In the genomic region with DNA sequence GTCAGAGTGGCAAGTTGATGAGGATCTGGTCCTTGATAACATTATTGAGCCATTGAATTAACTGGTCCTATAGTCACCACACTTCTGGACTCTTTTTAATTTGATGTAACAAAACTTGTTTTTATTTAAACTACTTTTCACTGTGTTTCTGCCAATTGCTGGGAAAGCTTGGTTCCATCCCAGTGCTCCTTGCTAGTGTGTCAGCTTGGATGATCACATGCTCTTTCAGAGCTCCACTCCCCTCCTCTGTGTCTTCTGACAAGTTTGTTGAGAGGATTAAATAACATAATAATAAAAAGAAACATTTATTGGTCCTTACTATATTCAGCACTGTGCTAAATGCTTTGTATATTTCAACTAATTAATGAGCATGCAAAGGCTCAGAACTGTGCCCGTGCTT, we compare ENCODE assay signal across 22 cellular contexts.
A peak's percentile ranks its signal among the peaks of the same experiment; 100 is the strongest.
DNase-seq lines count a peak whose midpoint lies in the region; ATAC-seq, FAIRE-seq and TF ChIP-seq lines count a peak whose summit lies in the region.
"Had no signal": no experiment of that assay in that cellular context is flagged by ENCODE, and none has a peak within 500 bp of the region (broad histone marks: within the 10 kb centered on the region; RNA-seq: fewer than 3 reads in every experiment).

No MANE protein-coding gene starts in this region.

- H3K4me1 ChIP-seq in CD4-positive, alpha-beta memory T cell (ENCODE audit: insufficient read depth, low read length), result peaks cover 13% of the 10 kb centered on the region
- H3K4me1 ChIP-seq in endothelial cell of umbilical vein (ENCODE audit: control insufficient read depth, extremely low read depth, insufficient read depth, low read length), result peaks cover 17% of the 10 kb centered on the region
- H3K4me1 ChIP-seq in neuronal stem cell (ENCODE audit: control insufficient read depth in 2 of 2, insufficient read depth in 1 of 2, low read depth in 1 of 2, low read length in 2 of 2), result no peaks in the 10 kb centered on the region
- peaks cover 0 to 7% (median 0%) of the 10 kb centered on the region in 4 donors for H3K4me1 ChIP-seq in transverse colon

- H3K27me3 ChIP-seq in CD4-positive, alpha-beta memory T cell (ENCODE audit: insufficient read depth, low read length), result no peaks in the 10 kb centered on the region
- H3K27me3 ChIP-seq in endothelial cell of umbilical vein (ENCODE audit: control insufficient read depth in 2 of 2, insufficient read depth in 2 of 2, low read length in 2 of 2) (no peaks in the 10 kb centered on the region), neuronal stem cell (ENCODE audit: control insufficient read depth in 3 of 3, insufficient read depth in 3 of 3, low read depth in 1 of 3, low read length in 3 of 3) (no peaks in the 10 kb centered on the region), transverse colon (no peaks in the 10 kb centered on the region)

- H4K8ac ChIP-seq in neuronal stem cell (ENCODE audit: low read depth, low read length), result no peak overlapping the region

- H2AK5ac ChIP-seq in neuronal stem cell (ENCODE audit: low read depth, low read length), result no peak overlapping the region

- H3K4me3 Mint-ChIP-seq in CD4-positive, alpha-beta memory T cell, result peak overlapping the region in 4 of 8 donors; percentile 33 to 86 (median 48)
- no peak overlapping the region for H3K4me3 Mint-ChIP-seq in activated naive CD4-positive, alpha-beta T cell treated with anti-CD3 and anti-CD28 coated beads, Interleukin-2, amount 10 ng/mL, durations not matched to agents 7 days and 5 days

- H3K36me3 Mint-ChIP-seq in CD4-positive, alpha-beta memory T cell, result peaks cover 0 to 3% of the 10 kb centered on the region in 2 donors
- peaks cover 3% of the 10 kb centered on the region for H3K36me3 Mint-ChIP-seq in activated naive CD4-positive, alpha-beta T cell treated with anti-CD3 and anti-CD28 coated beads, Interleukin-2, amount 10 ng/mL, durations not matched to agents 7 days and 5 days

- no peak overlapping the region for H2BK5ac ChIP-seq in neuronal stem cell (ENCODE audit: low read length)

- H3K4me2 ChIP-seq in endothelial cell of umbilical vein (ENCODE audit: insufficient read depth, low read length), result no peak overlapping the region
- H3K4me2 ChIP-seq in neuronal stem cell (ENCODE audit: insufficient read depth, low read length, poor library complexity, severe bottlenecking), result no peak overlapping the region
- H3K4me2 ChIP-seq: SK-N-SH had no signal

- no peak overlapping the region for H3K9ac ChIP-seq in endothelial cell of umbilical vein (replicated peaks; ENCODE audit: extremely low read depth, insufficient read depth, low read length)
- no peak overlapping the region for H3K9ac ChIP-seq in neuronal stem cell (ENCODE audit: low read depth, low read length, poor library complexity)
- H3K9ac ChIP-seq: SK-N-SH had no signal

- no peaks in the 10 kb centered on the region for H3K27me3 Mint-ChIP-seq in CD4-positive, alpha-beta memory T cell
- H3K27me3 Mint-ChIP-seq in activated naive CD4-positive, alpha-beta T cell treated with anti-CD3 and anti-CD28 coated beads, Interleukin-2, amount 10 ng/mL, durations not matched to agents 7 days and 5 days, result no peaks in the 10 kb centered on the region

- H3K4me3 ChIP-seq in CD4-positive, alpha-beta memory T cell (ENCODE audit: low read length in 2 of 2), result no peak overlapping the region
- no peak overlapping the region for H3K4me3 ChIP-seq in endothelial cell of umbilical vein (replicated peaks in 1 of 3; ENCODE audit: insufficient read depth in 1 of 3, low read depth in 1 of 3, low read length in 3 of 3)
- no peak overlapping the region for H3K4me3 ChIP-seq in neuronal stem cell (ENCODE audit: low read length in 2 of 2)
- H3K4me3 ChIP-seq in transverse colon, result no peak overlapping the region

- in situ Hi-C loops in transverse colon (cut with MboI; ENCODE audit: low pct_ligation_motif_present in 1 of 4, low pct_unique_long_range_greater_than_20kb in 1 of 4, low sequenced_read_pairs in 3 of 4), result no loop called here

- peak overlapping the region; percentile 20 for H2AFZ ChIP-seq in endothelial cell of umbilical vein (ENCODE audit: low read depth, low read length)
- peak overlapping the region; percentile 64 for H2AFZ ChIP-seq in neuronal stem cell (ENCODE audit: low read length)

- H3K79me1 ChIP-seq in neuronal stem cell (ENCODE audit: low read depth, low read length), result no peaks in the 10 kb centered on the region

- DNase-seq in CD4-positive, alpha-beta memory T cell, result no peak
- no peak for DNase-seq in endothelial cell of umbilical vein (ENCODE audit: low read depth, low spot score)
- DNase-seq in neuronal stem cell (ENCODE audit: low spot score), result no peak
- no peak for DNase-seq in transverse colon
- DNase-seq in activated naive CD4-positive, alpha-beta T cell treated with anti-CD3 and anti-CD28 coated beads, Interleukin-2, amount 10 ng/mL, durations not matched to agents 7 days and 5 days, result no peak
- DNase-seq: COR-L47, DMS153, GF-D8, HCEC 1CT, KG1, NCI-H1417, NCI-H187 treated with DMSO at 0.1 percent for 48 hours, NCI-H2227 treated with DMSO at 0.1 percent for 48 hours, NCI-H510A treated with DMSO at 0.1 percent for 48 hours, NCI-H82, RPMI8226, SHP77 treated with DMSO at 0.1 percent for 48 hours, SK-N-SH had no signal

- no peak for TF ChIP-seq EP300 in transverse colon (IDR thresholded peaks at IDR 0.05; ENCODE audit: low read depth)

- no peaks in the 10 kb centered on the region for H3K9me3 ChIP-seq in CD4-positive, alpha-beta memory T cell (ENCODE audit: control insufficient read depth in 1 of 2, low read length in 2 of 2)
- H3K9me3 ChIP-seq in endothelial cell of umbilical vein (replicated peaks; ENCODE audit: control insufficient read depth, insufficient read depth, low read length) (no peaks in the 10 kb centered on the region), neuronal stem cell (replicated peaks in 1 of 2; ENCODE audit: control insufficient read depth in 2 of 2, insufficient read depth in 1 of 2, low read depth in 1 of 2, low read length in 2 of 2) (no peaks in the 10 kb centered on the region), transverse colon (no peaks in the 10 kb centered on the region)
- H3K9me3 ChIP-seq: SK-N-SH had no signal

- no peaks in the 10 kb centered on the region for H3K36me3 ChIP-seq in CD4-positive, alpha-beta memory T cell (ENCODE audit: insufficient read depth, low read length)
- H3K36me3 ChIP-seq in endothelial cell of umbilical vein (ENCODE audit: control insufficient read depth in 2 of 2, extremely low read depth in 1 of 2, insufficient read depth in 2 of 2, low read length in 2 of 2), result no peaks in the 10 kb centered on the region
- H3K36me3 ChIP-seq in neuronal stem cell (replicated peaks in 1 of 2; ENCODE audit: control insufficient read depth in 2 of 2, insufficient read depth in 2 of 2, low read length in 2 of 2), result no peaks in the 10 kb centered on the region
- H3K36me3 ChIP-seq in transverse colon, result no peaks in the 10 kb centered on the region

- ATAC-seq in HG03432 (IDR thresholded peaks at IDR 0.05; ENCODE audit: unreplicated experiment) (peak; percentile 12), HG03045 (IDR thresholded peaks at IDR 0.05; ENCODE audit: unreplicated experiment) (no peak)
- ATAC-seq: HepG2 had no signal

- H3K23ac ChIP-seq in neuronal stem cell (ENCODE audit: low read depth, low read length, poor library complexity), result no peak overlapping the region

- no TSS peak for BruUV-seq in endothelial cell of umbilical vein (replicated peaks; lab: Mats Ljungman, UMichigan)

- intact Hi-C loops in CD4-positive, alpha-beta memory T cell (cut with micrococcal nuclease), result no loop called here
- intact Hi-C loops in endothelial cell of umbilical vein (cut with micrococcal nuclease), result loop anchor here (5.0 kb wide), 1 partner anchor 228 kb away; no protein-coding TSS in a partner anchor
- intact Hi-C loops in transverse colon (cut with DNase I; ENCODE audit: low total_unique reads), result no loop called here

- CTCF ChIA-PET in CD4-positive, alpha-beta memory T cell (lab: Charles Lee; ENCODE audit: partially characterized antibody), result interaction anchor here (1.5 kb wide), 1 partner anchor 176 kb away, joined by 4 read pairs; no protein-coding TSS in a partner anchor
- CTCF ChIA-PET in endothelial cell of umbilical vein (lab: Charles Lee), result no interaction called here
- CTCF ChIA-PET in activated naive CD4-positive, alpha-beta T cell treated with anti-CD3 and anti-CD28 coated beads, Interleukin-2, amount 10 ng/mL, durations not matched to agents 7 days and 5 days (lab: Charles Lee), result no interaction called here

- H3K14ac ChIP-seq in neuronal stem cell (ENCODE audit: low read length), result no peak overlapping the region

- H2BK120ac ChIP-seq in neuronal stem cell (ENCODE audit: low read depth, low read length), result no peak overlapping the region

- WGBS in neuronal stem cell (ENCODE audit: extremely low coverage in 2 of 2, insufficient read length in 2 of 2, insufficient replicate concordance in 1 of 2), 2 donors, result no CpG with 5 or more reads among the region's 1 CpG
- 93% methylated on average over 1 of the region's 1 CpG for WGBS in transverse colon (ENCODE audit: low coverage in 1 of 2), 2 donors

- H3K9me1 ChIP-seq in endothelial cell of umbilical vein (replicated peaks; ENCODE audit: control insufficient read depth, extremely low read depth, insufficient read depth, low read length), result no peaks in the 10 kb centered on the region

- H3K79me2 ChIP-seq in endothelial cell of umbilical vein (ENCODE audit: control insufficient read depth, insufficient read depth, low read length), result no peaks in the 10 kb centered on the region

- peaks cover 14 to 20% (median 19%) of the 10 kb centered on the region in 4 donors for H3K4me1 Mint-ChIP-seq in CD4-positive, alpha-beta memory T cell
- H3K4me1 Mint-ChIP-seq in activated naive CD4-positive, alpha-beta T cell treated with anti-CD3 and anti-CD28 coated beads, Interleukin-2, amount 10 ng/mL, durations not matched to agents 7 days and 5 days, result peaks cover 8% of the 10 kb centered on the region

- POLR2A ChIA-PET in CD4-positive, alpha-beta memory T cell (lab: Charles Lee; ENCODE audit: partially characterized antibody), result interaction anchor here (1.4 to 2.1 kb wide), 3 partner anchors 21 to 76 kb away, joined by 4 to 6 read pairs (median 4); no protein-coding TSS in a partner anchor
- POLR2A ChIA-PET in endothelial cell of umbilical vein (lab: Charles Lee), result no interaction called here

- no peak overlapping the region for H2BK15ac ChIP-seq in neuronal stem cell (ENCODE audit: low read length)

- no peak overlapping the region for H3K18ac ChIP-seq in neuronal stem cell (ENCODE audit: low read length)

- H2BK12ac ChIP-seq in neuronal stem cell (ENCODE audit: low read length), result no peak overlapping the region

- peaks cover 0 to 9% (median under 1%) of the 10 kb centered on the region in 8 donors for H3K9me3 Mint-ChIP-seq in CD4-positive, alpha-beta memory T cell
- peaks cover 3% of the 10 kb centered on the region for H3K9me3 Mint-ChIP-seq in activated naive CD4-positive, alpha-beta T cell treated with anti-CD3 and anti-CD28 coated beads, Interleukin-2, amount 10 ng/mL, durations not matched to agents 7 days and 5 days

- H3K4ac ChIP-seq in neuronal stem cell (ENCODE audit: low read length), result no peak overlapping the region

- H3K27ac Mint-ChIP-seq in CD4-positive, alpha-beta memory T cell, result peak overlapping the region in 5 of 7 donors; percentile 28 to 83 (median 75)
- no peak overlapping the region for H3K27ac Mint-ChIP-seq in activated naive CD4-positive, alpha-beta T cell treated with anti-CD3 and anti-CD28 coated beads, Interleukin-2, amount 10 ng/mL, durations not matched to agents 7 days and 5 days

- FAIRE-seq in endothelial cell of umbilical vein (lab: Jason Lieb, UNC), result no peak
- FAIRE-seq: HepG2 had no signal

- TF ChIP-seq POLR2A in endothelial cell of umbilical vein (IDR thresholded peaks at IDR 0.05; ENCODE audit: low read depth, low read length) (no peak), transverse colon (IDR thresholded peaks at IDR 0.05) (no peak)

- no peak for TF ChIP-seq CTCF in endothelial cell of umbilical vein (IDR thresholded peaks at IDR 0.05; ENCODE audit: extremely low read depth in 1 of 2, insufficient read depth in 1 of 2, low read depth in 1 of 2, low read length in 2 of 2)
- TF ChIP-seq CTCF in transverse colon (IDR thresholded peaks at IDR 0.05), result no peak

- dilution Hi-C loops in endothelial cell of umbilical vein (cut with MboI; ENCODE audit: extremely low pct_ligation_motif_present, low sequenced_read_pairs), result no loop called here

- H3K27ac ChIP-seq in CD4-positive, alpha-beta memory T cell (ENCODE audit: low read depth, low read length), result no peak overlapping the region
- H3K27ac ChIP-seq in endothelial cell of umbilical vein (ENCODE audit: insufficient read depth, low read depth, low read length) (no peak overlapping the region), neuronal stem cell (replicated peaks; ENCODE audit: low read length) (no peak overlapping the region), transverse colon (no peak overlapping the region)
- H3K27ac ChIP-seq: C4-2B had no signal

- no peaks in the 10 kb centered on the region for H4K20me1 ChIP-seq in endothelial cell of umbilical vein (replicated peaks; ENCODE audit: control insufficient read depth, extremely low read depth, insufficient read depth, low read length)

- no peak overlapping the region for H4K91ac ChIP-seq in neuronal stem cell (ENCODE audit: low read depth, low read length, poor library complexity)
